ENCODE assay signal across 18 cellular contexts in genomic region chr2:42971381-42971780, GRCh38.
A peak's percentile ranks its signal among the peaks of the same experiment; 100 is the strongest.
DNase-seq lines count a peak whose midpoint lies in the region; ATAC-seq and TF ChIP-seq lines count a peak whose summit lies in the region.
"Had no signal": no experiment of that assay in that cellular context is flagged by ENCODE, and none has a peak within 500 bp of the region (broad histone marks: within the 10 kb centered on the region; RNA-seq: fewer than 3 reads in every experiment).

No MANE protein-coding gene starts in this region.

- H3K27ac ChIP-seq in RWPE2 (ENCODE audit: poor library complexity, severe bottlenecking) (no peak overlapping the region), neuronal stem cell (replicated peaks; ENCODE audit: low read length) (no peak overlapping the region), upper lobe of right lung (no peak overlapping the region)

- no peak overlapping the region for H3K4me2 ChIP-seq in neuronal stem cell (ENCODE audit: insufficient read depth, low read length, poor library complexity, severe bottlenecking)

- H3K23ac ChIP-seq in neuronal stem cell (ENCODE audit: low read depth, low read length, poor library complexity) = no peak overlapping the region

- H2AFZ ChIP-seq in neuronal stem cell (ENCODE audit: low read length) = no peak overlapping the region

- intact Hi-C loops in upper lobe of right lung (cut with DNase I) = loop anchor here (10.0 kb wide), 2 partner anchors 253 to 513 kb away; partner anchors contain the start of gene ZFP36L2

- H3K36me3 ChIP-seq in RWPE2 (ENCODE audit: low read depth) (no peaks in the 10 kb centered on the region), neuronal stem cell (replicated peaks in 1 of 2; ENCODE audit: control insufficient read depth in 2 of 2, insufficient read depth in 2 of 2, low read length in 2 of 2) (no peaks in the 10 kb centered on the region), upper lobe of right lung (no peaks in the 10 kb centered on the region)

- H3K4me1 ChIP-seq in RWPE2 (ENCODE audit: insufficient read depth, poor library complexity, severe bottlenecking) (peaks cover 4% of the 10 kb centered on the region), neuronal stem cell (ENCODE audit: control insufficient read depth in 2 of 2, insufficient read depth in 1 of 2, low read depth in 1 of 2, low read length in 2 of 2) (peaks cover 3 to 7% of the 10 kb centered on the region in 2 donors), upper lobe of right lung (peaks cover 15% of the 10 kb centered on the region)

- ATAC-seq in RWPE2 (ENCODE audit: low read depth) (no peak), upper lobe of right lung (no peak)
- ATAC-seq: K562 had no signal

- no peaks in the 10 kb centered on the region for H3K79me1 ChIP-seq in neuronal stem cell (ENCODE audit: low read depth, low read length)

- H3K27me3 ChIP-seq in RWPE2 (ENCODE audit: insufficient read depth, poor library complexity, severe bottlenecking) (no peaks in the 10 kb centered on the region), neuronal stem cell (ENCODE audit: control insufficient read depth in 3 of 3, insufficient read depth in 3 of 3, low read depth in 1 of 3, low read length in 3 of 3) (peaks cover 0 to 8% (median 0%) of the 10 kb centered on the region in 3 experiments), upper lobe of right lung (no peaks in the 10 kb centered on the region)

- TF ChIP-seq CTCF in RWPE2 (IDR thresholded peaks at IDR 0.05; ENCODE audit: poor library complexity, severe bottlenecking) (no peak), upper lobe of right lung (IDR thresholded peaks at IDR 0.05) (no peak)

- no peak overlapping the region for H2BK120ac ChIP-seq in neuronal stem cell (ENCODE audit: low read depth, low read length)

- H3K4me3 ChIP-seq in RWPE2 (ENCODE audit: severe bottlenecking) (no peak overlapping the region), neuronal stem cell (ENCODE audit: low read length in 2 of 2) (no peak overlapping the region), upper lobe of right lung (no peak overlapping the region)
- H3K4me3 ChIP-seq: K562 had no signal

- H3K18ac ChIP-seq in neuronal stem cell (ENCODE audit: low read length) = peak overlapping the region; percentile 35

- no peak overlapping the region for H2BK12ac ChIP-seq in neuronal stem cell (ENCODE audit: low read length)

- no peak overlapping the region for H2AK5ac ChIP-seq in neuronal stem cell (ENCODE audit: low read depth, low read length)

- H4K91ac ChIP-seq in neuronal stem cell (ENCODE audit: low read depth, low read length, poor library complexity) = no peak overlapping the region

- no peaks in the 10 kb centered on the region for H3K9me3 ChIP-seq in RWPE2 (ENCODE audit: severe bottlenecking)
- peaks cover 2 to 3% of the 10 kb centered on the region in 2 donors for H3K9me3 ChIP-seq in neuronal stem cell (replicated peaks in 1 of 2; ENCODE audit: control insufficient read depth in 2 of 2, insufficient read depth in 1 of 2, low read depth in 1 of 2, low read length in 2 of 2)
- H3K9me3 ChIP-seq in upper lobe of right lung = no peaks in the 10 kb centered on the region

- peak; percentile 24 for DNase-seq in activated effector memory CD4-positive, alpha-beta T cell treated with anti-CD3 and anti-CD28 coated beads, Interleukin-2, amount 50 U/mL, for 16 hours
- no peak for DNase-seq in activated effector memory CD4-positive, alpha-beta T cell treated with Interleukin-2 at 50 U/mL for 16 hours
- DNase-seq in RWPE2 (ENCODE audit: low spot score) (peak; percentile 8), neuronal stem cell (ENCODE audit: low spot score) (no peak), upper lobe of right lung (peak; percentile 18), cerebellum (ENCODE audit: low spot score) (no peak), NCI-H1092 treated with DMSO at 0.1 percent for 48 hours (lab: John Stamatoyannopoulos, UW) (no peak), kidney glomerular epithelial cell (lab: John Stamatoyannopoulos, UW) (no peak)
- DNase-seq: 8988T; CD4-positive, alpha-beta T cell; DMS153; GDM1; H9; NCI-H1694 treated with DMSO at 0.1 percent for 48 hours; NCI-H2107; NCI-H510A treated with DMSO at 0.1 percent for 48 hours; NCI-H82 had no signal

- H3K4ac ChIP-seq in neuronal stem cell (ENCODE audit: low read length) = no peak overlapping the region

- no peak overlapping the region for H3K9ac ChIP-seq in neuronal stem cell (ENCODE audit: low read depth, low read length, poor library complexity)

- H4K8ac ChIP-seq in neuronal stem cell (ENCODE audit: low read depth, low read length) = no peak overlapping the region

- H2BK15ac ChIP-seq in neuronal stem cell (ENCODE audit: low read length) = no peak overlapping the region

- no CpG with 5 or more reads among the region's 8 CpGs for WGBS in neuronal stem cell (ENCODE audit: extremely low coverage in 2 of 2, insufficient read length in 2 of 2, insufficient replicate concordance in 1 of 2), 2 donors

- no peak overlapping the region for H3K14ac ChIP-seq in neuronal stem cell (ENCODE audit: low read length)

- no peak overlapping the region for H2BK5ac ChIP-seq in neuronal stem cell (ENCODE audit: low read length)

Comparison
In these comparisons a context has a peak if more than half of its experiments do, and no peak if none do; other contexts are left out.
1. DNase-seq: peak in activated effector memory CD4-positive, alpha-beta T cell treated with anti-CD3 and anti-CD28 coated beads, Interleukin-2, amount 50 U/mL, for 16 hours (single experiment), RWPE2 (single experiment) and upper lobe of right lung (single experiment); none in activated effector memory CD4-positive, alpha-beta T cell treated with Interleukin-2 at 50 U/mL for 16 hours (single experiment), neuronal stem cell (single experiment), cerebellum (single experiment), NCI-H1092 treated with DMSO at 0.1 percent for 48 hours (single experiment) and kidney glomerular epithelial cell (single experiment).